ENCODE assay signal across 17 cellular contexts in genomic region chr22:25742918-25743708, GRCh38. TPM values are rescaled to one million over a fixed set of nuclear protein-coding genes. Genes with fewer than 3 reads are reported as not detected.
A peak's percentile ranks its signal among the peaks of the same experiment; 100 is the strongest.
DNase-seq lines count a peak whose midpoint lies in the region; ATAC-seq, FAIRE-seq and TF ChIP-seq lines count a peak whose summit lies in the region.
"Had no signal": no experiment of that assay in that cellular context is flagged by ENCODE, and none has a peak within 500 bp of the region (broad histone marks: within the 10 kb centered on the region; RNA-seq: fewer than 3 reads in every experiment).

No MANE protein-coding gene starts in this region.

- H3K9me3 Mint-ChIP-seq in activated CD4-positive, alpha-beta T cell treated with anti-CD3 and anti-CD28 coated beads, Interleukin-2, amount 10 ng/mL, durations not matched to agents 24 days and 14 days = peaks cover 15% of the 10 kb centered on the region
- H3K9me3 Mint-ChIP-seq: IgD-negative memory B cell, type B pancreatic cell had no signal

- H3K4me1 ChIP-seq in Loucy (ENCODE audit: insufficient read depth, low read length, poor library complexity, severe bottlenecking) = peaks cover 78% of the 10 kb centered on the region
- peaks cover 41 to 45% of the 10 kb centered on the region in 2 donors for H3K4me1 ChIP-seq in gastrocnemius medialis

- in situ Hi-C loops in gastrocnemius medialis (cut with MboI; ENCODE audit: low sequenced_read_pairs in 4 of 4) = no loop called here

- no peaks in the 10 kb centered on the region for H3K9me2 ChIP-seq in Loucy (replicated peaks; ENCODE audit: low read depth, low read length)

- H3K36me3 Mint-ChIP-seq in activated CD4-positive, alpha-beta T cell treated with anti-CD3 and anti-CD28 coated beads, Interleukin-2, amount 10 ng/mL, durations not matched to agents 24 days and 14 days (ENCODE audit: low read depth) = peaks cover 12% of the 10 kb centered on the region
- H3K36me3 Mint-ChIP-seq: type B pancreatic cell had no signal

- no peak for DNase-seq in activated CD4-positive, alpha-beta T cell treated with anti-CD3 and anti-CD28 coated beads, Interleukin-2, amount 10 ng/mL, durations not matched to agents 24 days and 14 days
- no peak for DNase-seq in activated CD4-positive, alpha-beta T cell treated with anti-CD3 and anti-CD28 coated beads for 1 hour
- DNase-seq in erythroblast (lab: John Stamatoyannopoulos, UW) = peak; percentile 31 to 67
- DNase-seq in gastrocnemius medialis = no peak
- no peak for DNase-seq in DMS 273 treated with DMSO at 0.1 percent for 48 hours (lab: John Stamatoyannopoulos, UW)
- no peak for DNase-seq in GM19239 (ENCODE audit: insufficient read length, low spot score)
- DNase-seq: adrenal gland, cerebellar nuclear complex, DMS79 had no signal

- peak overlapping the region; percentile 46 for H3K4me3 ChIP-seq in Loucy (ENCODE audit: low read length, poor library complexity, severe bottlenecking)
- H3K4me3 ChIP-seq in gastrocnemius medialis = peak overlapping the region; percentile 71 to 85 (median 79)
- H3K4me3 ChIP-seq: adrenal gland, smooth muscle cell had no signal

- peaks cover 11% of the 10 kb centered on the region; the same call in 1 of the 2 replicates for H3K79me2 ChIP-seq in Loucy (ENCODE audit: insufficient read depth, low read length)

- peak overlapping the region; percentile 37; the same call in 1 of the 2 replicates for H2AFZ ChIP-seq in Loucy (ENCODE audit: low read length)

- intact Hi-C loops in activated CD4-positive, alpha-beta T cell treated with anti-CD3 and anti-CD28 coated beads, Interleukin-2, amount 10 ng/mL, durations not matched to agents 24 days and 14 days (cut with micrococcal nuclease) = loop anchor here (10.0 kb wide), 1 partner anchor 668 kb away; no protein-coding TSS in a partner anchor
- intact Hi-C loops in gastrocnemius medialis (cut with DNase I; ENCODE audit: low total_unique reads) = loop anchor here (10.0 kb wide), 1 partner anchor 628 kb away; no protein-coding TSS in a partner anchor

- H3K36me3 ChIP-seq in Loucy (ENCODE audit: insufficient read depth, low read length) (no peaks in the 10 kb centered on the region), gastrocnemius medialis (no peaks in the 10 kb centered on the region)
- H3K36me3 ChIP-seq: adrenal gland had no signal

- H3K27ac Mint-ChIP-seq in activated CD4-positive, alpha-beta T cell treated with anti-CD3 and anti-CD28 coated beads, Interleukin-2, amount 10 ng/mL, durations not matched to agents 24 days and 14 days = peak overlapping the region; percentile 73
- H3K27ac Mint-ChIP-seq: IgD-negative memory B cell, type B pancreatic cell had no signal

- peak overlapping the region; percentile 68 for H3K9ac ChIP-seq in Loucy (ENCODE audit: low read depth, low read length, poor library complexity, severe bottlenecking)

- ATAC-seq in gastrocnemius medialis (peak in 1 of 2 donors; percentile 3), HG03565 (IDR thresholded peaks at IDR 0.05; ENCODE audit: unreplicated experiment) (no peak)

- TF ChIP-seq POLR2A in erythroblast (IDR thresholded peaks at IDR 0.05; ENCODE audit: low read length) (no peak), gastrocnemius medialis (IDR thresholded peaks at IDR 0.05) (peak in 1 of 2 donors; percentile 7)

- H4K20me1 ChIP-seq in Loucy (ENCODE audit: insufficient read depth, low read length, poor library complexity, severe bottlenecking) = no peaks in the 10 kb centered on the region

- TF ChIP-seq CTCF in Loucy (conservative IDR thresholded peaks at IDR 0.05; ENCODE audit: low read length) (no peak), gastrocnemius medialis (IDR thresholded peaks at IDR 0.05 in 4 of 5, conservative IDR thresholded peaks at IDR 0.05 in 1 of 5) (no peak)

- peaks cover 2% of the 10 kb centered on the region for H3F3A ChIP-seq in Loucy (ENCODE audit: low read depth)

- no peaks in the 10 kb centered on the region for H3K27me3 ChIP-seq in Loucy (ENCODE audit: insufficient read depth, low read length, poor library complexity, severe bottlenecking)
- H3K27me3 ChIP-seq in gastrocnemius medialis = no peaks in the 10 kb centered on the region
- H3K27me3 ChIP-seq: adrenal gland had no signal

- H3K9me3 ChIP-seq in Loucy (ENCODE audit: insufficient read depth, low read depth, low read length) (no peaks in the 10 kb centered on the region), gastrocnemius medialis (no peaks in the 10 kb centered on the region)
- H3K9me3 ChIP-seq: adrenal gland had no signal

- no peaks in the 10 kb centered on the region for H3K27me3 Mint-ChIP-seq in activated CD4-positive, alpha-beta T cell treated with anti-CD3 and anti-CD28 coated beads, Interleukin-2, amount 10 ng/mL, durations not matched to agents 24 days and 14 days

- H3K4me3 Mint-ChIP-seq in activated CD4-positive, alpha-beta T cell treated with anti-CD3 and anti-CD28 coated beads, Interleukin-2, amount 10 ng/mL, durations not matched to agents 24 days and 14 days = peak overlapping the region; percentile 21
- H3K4me3 Mint-ChIP-seq: IgD-negative memory B cell, type B pancreatic cell had no signal

- H3K4me1 Mint-ChIP-seq in activated CD4-positive, alpha-beta T cell treated with anti-CD3 and anti-CD28 coated beads, Interleukin-2, amount 10 ng/mL, durations not matched to agents 24 days and 14 days = peaks cover 46% of the 10 kb centered on the region
- H3K4me1 Mint-ChIP-seq: IgD-negative memory B cell had no signal

- FAIRE-seq in GM19239 (lab: Jason Lieb, UNC) = no peak
- FAIRE-seq: A204.1, endometrium had no signal

- H3K4me2 ChIP-seq in Loucy (ENCODE audit: low read depth, low read length, poor library complexity, severe bottlenecking) = peak overlapping the region; percentile 55
- H3K4me2 ChIP-seq: smooth muscle cell had no signal

- H3K27ac ChIP-seq in gastrocnemius medialis = peak overlapping the region; percentile 98 to 99 (median 98)
- H3K27ac ChIP-seq: adrenal gland, RWPE1 had no signal

RNA-seq across cellular contexts. Expression of gene MYO18B, which starts 1.1 kb away (rescaled TPM):
- 0.40 and 0.49 TPM in 2 replicates for total RNA-seq in activated CD4-positive, alpha-beta T cell treated with anti-CD3 and anti-CD28 coated beads, Interleukin-2, amount 10 ng/mL, durations not matched to agents 24 days and 14 days
- 100 to 1,000 TPM; 273 to 408 (median 362) TPM for total RNA-seq in gastrocnemius medialis

Comparison
In these comparisons a context has a peak if more than half of its experiments do, and no peak if none do; other contexts are left out.
1. DNase-seq: peak in erythroblast (2 of 2); none in activated CD4-positive, alpha-beta T cell treated with anti-CD3 and anti-CD28 coated beads, Interleukin-2, amount 10 ng/mL, durations not matched to agents 24 days and 14 days (single experiment), activated CD4-positive, alpha-beta T cell treated with anti-CD3 and anti-CD28 coated beads for 1 hour (single experiment), gastrocnemius medialis (0 of 2), DMS 273 treated with DMSO at 0.1 percent for 48 hours (single experiment) and GM19239 (single experiment).
2. RNA of gene MYO18B, which starts 1.1 kb away (total RNA-seq): 273 to 408 TPM in gastrocnemius medialis; 0.40 to 0.49 TPM in activated CD4-positive, alpha-beta T cell treated with anti-CD3 and anti-CD28 coated beads, Interleukin-2, amount 10 ng/mL, durations not matched to agents 24 days and 14 days; every median in the first group is over 100 times any median in the second.